ENCODE assay signal across 9 cellular contexts in genomic region chr11:66641834-66642233, GRCh38. TPM values are rescaled to one million over a fixed set of nuclear protein-coding genes. Genes with fewer than 3 reads are reported as not detected.
DNase-seq lines count a peak whose midpoint lies in the region; ATAC-seq and TF ChIP-seq lines count a peak whose summit lies in the region.
"Had no signal": no experiment of that assay in that cellular context is flagged by ENCODE, and none has a peak within 500 bp of the region (broad histone marks: within the 10 kb centered on the region; RNA-seq: fewer than 3 reads in every experiment).

No MANE protein-coding gene starts in this region.

- H2AFZ ChIP-seq in OCI-LY3 (ENCODE audit: low read depth, low read length): no peak overlapping the region

- H3K27me3 ChIP-seq in OCI-LY3 (ENCODE audit: low read depth, low read length) (no peaks in the 10 kb centered on the region), rectal smooth muscle tissue (ENCODE audit: control insufficient read depth, insufficient read depth, low read length) (no peaks in the 10 kb centered on the region)

- peak; percentile 25 for DNase-seq in GM03348 (ENCODE audit: low spot score)
- no peak for DNase-seq in endothelial cell (ENCODE audit: low spot score)
- DNase-seq in NCI-H446 treated with DMSO at 0.1 percent for 48 hours (lab: John Stamatoyannopoulos, UW): no peak
- DNase-seq in DMS 273 treated with DMSO at 0.1 percent for 48 hours (lab: John Stamatoyannopoulos, UW): no peak
- no peak for DNase-seq in NCI-H2196 treated with DMSO at 0.1 percent for 48 hours (lab: John Stamatoyannopoulos, UW; ENCODE audit: unreplicated experiment)
- DNase-seq: NCI-H146 had no signal

- H3K9me3 ChIP-seq in OCI-LY3 (ENCODE audit: insufficient read depth, low read length): no peaks in the 10 kb centered on the region

- no peak overlapping the region for H3K9ac ChIP-seq in OCI-LY3 (ENCODE audit: low read length)
- H3K9ac ChIP-seq in rectal smooth muscle tissue (ENCODE audit: low read length): no peak overlapping the region

- peaks cover 80% of the 10 kb centered on the region for H3K4me1 Mint-ChIP-seq in endothelial cell (ENCODE audit: unreplicated experiment)

- no peaks in the 10 kb centered on the region for H3K9me3 Mint-ChIP-seq in endothelial cell (ENCODE audit: unreplicated experiment)

- H3K4me2 ChIP-seq in OCI-LY3 (ENCODE audit: low read length): peak overlapping the region; percentile 86

- no peak for ATAC-seq in HG03175 (IDR thresholded peaks at IDR 0.05; ENCODE audit: unreplicated experiment)

- peaks cover 12% of the 10 kb centered on the region for H3K27me3 Mint-ChIP-seq in endothelial cell (ENCODE audit: unreplicated experiment)

- H3K27ac ChIP-seq in OCI-LY3 (ENCODE audit: low read length): no peak overlapping the region
- no peak overlapping the region for H3K27ac ChIP-seq in rectal smooth muscle tissue (ENCODE audit: low read depth, low read length)

- peaks cover 79% of the 10 kb centered on the region for H3K36me3 ChIP-seq in OCI-LY3 (replicated peaks; ENCODE audit: low read depth, low read length)
- H3K36me3 ChIP-seq in rectal smooth muscle tissue (ENCODE audit: control insufficient read depth, insufficient read depth, low read length): peaks cover 33% of the 10 kb centered on the region

- TF ChIP-seq CTCF in OCI-LY3 (IDR thresholded peaks at IDR 0.05; ENCODE audit: low read depth, low read length): no peak
- TF ChIP-seq CTCF in endothelial cell (IDR thresholded peaks at IDR 0.05; ENCODE audit: unreplicated experiment): no peak

- peaks cover 42% of the 10 kb centered on the region for H3K36me3 Mint-ChIP-seq in endothelial cell (ENCODE audit: low read depth, unreplicated experiment)

- peak overlapping the region; percentile 20 for H3K27ac Mint-ChIP-seq in endothelial cell (ENCODE audit: unreplicated experiment)

- peaks cover 97% of the 10 kb centered on the region for H3K79me2 ChIP-seq in OCI-LY3 (ENCODE audit: low read length)

- peak overlapping the region; percentile 84 for H3K4me3 Mint-ChIP-seq in endothelial cell (ENCODE audit: unreplicated experiment)

- H3K4me3 ChIP-seq in OCI-LY3 (ENCODE audit: low read length) (no peak overlapping the region), rectal smooth muscle tissue (ENCODE audit: low read length) (peak overlapping the region; percentile 51)

- peaks cover 79% of the 10 kb centered on the region for H4K20me1 ChIP-seq in OCI-LY3 (ENCODE audit: insufficient read depth, low read length)

- peaks cover 42% of the 10 kb centered on the region for H3K4me1 ChIP-seq in OCI-LY3 (ENCODE audit: low read length)
- H3K4me1 ChIP-seq in rectal smooth muscle tissue (ENCODE audit: control insufficient read depth, insufficient read depth, low read length): peaks cover 55% of the 10 kb centered on the region

RNA-seq across cellular contexts. Expression of gene RBM4, which starts 3.3 kb away (rescaled TPM):
- total RNA-seq in endothelial cell (ENCODE audit: unreplicated experiment): 187 TPM

RNA-seq across cellular contexts. Expression of gene RBM14, which starts 25.4 kb away (rescaled TPM):
- 84.2 TPM for total RNA-seq in endothelial cell (ENCODE audit: unreplicated experiment)

RNA-seq across cellular contexts. Expression of gene RBM4B, which starts 35.9 kb away (rescaled TPM):
- 29.3 TPM for total RNA-seq in endothelial cell (ENCODE audit: unreplicated experiment)

RNA-seq across cellular contexts. Expression of gene CCS, which starts 48.8 kb away (rescaled TPM):
- total RNA-seq in endothelial cell (ENCODE audit: unreplicated experiment): 51.2 TPM

RNA-seq across cellular contexts. Expression of gene CCDC87, which starts 49.0 kb away (rescaled TPM):
- 0.54 TPM for total RNA-seq in endothelial cell (ENCODE audit: unreplicated experiment)
